1 cellular context compared by ENCODE assay signal in genomic region chr9:91106415-91106814, GRCh38.
TF ChIP-seq lines count a peak whose summit lies in the region.

No MANE protein-coding gene starts in this region.

TF ChIP-seq in IMR-90, 13 proteins besides CTCF, POLR2A, EP300 and RAD21 (continued from another document):
- TF ChIP-seq RCOR1 (IDR thresholded peaks at IDR 0.05; ENCODE audit: insufficient replicate concordance, low read length) = no peak
- TF ChIP-seq, protein P1, sequence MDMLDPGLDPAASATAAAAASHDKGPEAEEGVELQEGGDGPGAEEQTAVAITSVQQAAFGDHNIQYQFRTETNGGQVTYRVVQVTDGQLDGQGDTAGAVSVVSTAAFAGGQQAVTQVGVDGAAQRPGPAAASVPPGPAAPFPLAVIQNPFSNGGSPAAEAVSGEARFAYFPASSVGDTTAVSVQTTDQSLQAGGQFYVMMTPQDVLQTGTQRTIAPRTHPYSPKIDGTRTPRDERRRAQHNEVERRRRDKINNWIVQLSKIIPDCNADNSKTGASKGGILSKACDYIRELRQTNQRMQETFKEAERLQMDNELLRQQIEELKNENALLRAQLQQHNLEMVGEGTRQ (IDR thresholded peaks at IDR 0.05; ENCODE audit: low read depth, low read length) = no peak
- TF ChIP-seq FOS (IDR thresholded peaks at IDR 0.05; ENCODE audit: low read depth, low read length) = no peak
- TF ChIP-seq ELK1 (IDR thresholded peaks at IDR 0.05; ENCODE audit: borderline replicate concordance, low read depth, low read length) = no peak
- no peak for TF ChIP-seq NFE2L2 (IDR thresholded peaks at IDR 0.05; ENCODE audit: low read depth, low read length)
- TF ChIP-seq BHLHE40 (IDR thresholded peaks at IDR 0.05; ENCODE audit: low read depth, low read length) = no peak
- TF ChIP-seq CHD1 (IDR thresholded peaks at IDR 0.05; ENCODE audit: low read depth, low read length) = no peak
- TF ChIP-seq RFX5 (IDR thresholded peaks at IDR 0.05; ENCODE audit: low read depth, low read length) = no peak
